1 cellular context compared by ENCODE assay signal in genomic region chr20:46060975-46061374, GRCh38.
TF ChIP-seq lines count a peak whose summit lies in the region.

No MANE protein-coding gene starts in this region.

TF ChIP-seq in GM23338, 12 proteins besides CTCF, POLR2A, EP300 and RAD21:
- TF ChIP-seq JUNB (IDR thresholded peaks at IDR 0.05; ENCODE audit: unreplicated experiment) = no peak
- no peak for TF ChIP-seq ZNF462 (CRISPR knock-in tag; IDR thresholded peaks at IDR 0.05)
- TF ChIP-seq EZH2 (IDR thresholded peaks at IDR 0.05; ENCODE audit: low read depth, unreplicated experiment) = no peak
- no peak for TF ChIP-seq NANOG (IDR thresholded peaks at IDR 0.05; ENCODE audit: borderline replicate concordance)
